In the genomic region with DNA sequence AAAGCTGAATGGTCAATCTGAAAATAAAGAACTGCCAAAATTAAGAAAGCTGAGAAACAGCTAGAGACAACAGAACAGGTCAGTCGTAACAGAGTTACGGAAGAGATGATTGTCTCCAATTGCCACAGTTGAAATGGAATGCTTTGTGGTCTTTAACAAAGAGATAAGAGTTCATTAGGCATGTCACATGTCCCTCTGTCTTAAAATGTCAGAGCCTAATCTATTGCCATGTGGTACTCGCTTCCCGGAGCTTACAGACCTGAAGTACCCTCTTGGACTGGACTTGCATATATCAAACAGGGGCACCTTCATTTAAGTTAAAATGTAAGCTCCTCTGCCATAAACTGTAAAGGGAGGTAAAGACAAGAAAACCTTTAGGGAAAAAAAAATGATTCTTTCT, we compare ENCODE assay signal across 23 cellular contexts. TPM values are rescaled to one million over a fixed set of nuclear protein-coding genes. Genes with fewer than 3 reads are reported as not detected.
DNase-seq lines count a peak whose midpoint lies in the region; FAIRE-seq and TF ChIP-seq lines count a peak whose summit lies in the region.
"Had no signal": no experiment of that assay in that cellular context is flagged by ENCODE, and none has a peak within 500 bp of the region (broad histone marks: within the 10 kb centered on the region; RNA-seq: fewer than 3 reads in every experiment).

No MANE protein-coding gene starts in this region.

- DNase-seq in DMS79 (lab: John Stamatoyannopoulos, UW) (peak; percentile 24), NCI-H1105 treated with DMSO at 0.1 percent for 48 hours (lab: John Stamatoyannopoulos, UW) (peak; percentile 74), colonic mucosa (peak; percentile 17), neural progenitor cell (ENCODE audit: low spot score) (peak; percentile 45), H54 (ENCODE audit: insufficient read length, low spot score) (no peak), NCI-H2029 treated with DMSO at 0.1 percent for 48 hours (lab: John Stamatoyannopoulos, UW) (no peak), UCSD-AML1 (lab: John Stamatoyannopoulos, UW; ENCODE audit: unreplicated experiment) (no peak)
- DNase-seq: ACHN; Calu3; CD8-positive, alpha-beta T cell; DMS153; GDM1; H7; Kasumi-1; NCI-H1436 treated with DMSO at 0.1 percent for 48 hours; NCI-H1930; NCI-H2171; NCI-H345; NCI-H526; SJCRH30 had no signal

- TF ChIP-seq POLR2A in H54 (IDR thresholded peaks at IDR 0.05; ENCODE audit: low read depth, low read length), result no peak

- H3K27me3 ChIP-seq in colonic mucosa (no peaks in the 10 kb centered on the region), neural progenitor cell (no peaks in the 10 kb centered on the region)
- H3K27me3 ChIP-seq: BLaER1 treated with 17β-estradiol and CSF1 and Interleukin-3, amounts not matched to agents 10 nM and 100 nM; SJCRH30 had no signal

- no peaks in the 10 kb centered on the region for H4K20me1 ChIP-seq in neural progenitor cell (ENCODE audit: low read depth)
- H4K20me1 ChIP-seq: BLaER1 treated with 17β-estradiol and CSF1 and Interleukin-3, amounts not matched to agents 10 nM and 100 nM had no signal

- peaks cover 3% of the 10 kb centered on the region for H3F3A ChIP-seq in neural progenitor cell (ENCODE audit: low read depth)

- H3K9ac ChIP-seq in colonic mucosa (ENCODE audit: low read depth in 2 of 2, low read length in 2 of 2), result no peak overlapping the region
- no peak overlapping the region for H3K9ac ChIP-seq in neural progenitor cell
- H3K9ac ChIP-seq: BLaER1 treated with 17β-estradiol and CSF1 and Interleukin-3, amounts not matched to agents 10 nM and 100 nM had no signal

- no peak overlapping the region for H3K27ac ChIP-seq in colonic mucosa
- no peak overlapping the region for H3K27ac ChIP-seq in neural progenitor cell
- H3K27ac ChIP-seq: BLaER1 treated with 17β-estradiol and CSF1 and Interleukin-3, amounts not matched to agents 10 nM and 100 nM; SJCRH30 had no signal

- peaks cover 1% of the 10 kb centered on the region for H3K36me3 Mint-ChIP-seq in neural progenitor cell

- H3K36me3 ChIP-seq in colonic mucosa (no peaks in the 10 kb centered on the region), neural progenitor cell (no peaks in the 10 kb centered on the region)
- H3K36me3 ChIP-seq: BLaER1 treated with 17β-estradiol and CSF1 and Interleukin-3, amounts not matched to agents 10 nM and 100 nM; SJCRH30 had no signal

- no peak overlapping the region for H3K27ac Mint-ChIP-seq in neural progenitor cell

- FAIRE-seq in H54 (lab: Jason Lieb, UNC), result no peak
- FAIRE-seq: GM18507, RCC 7860 had no signal

- TF ChIP-seq CTCF in colonic mucosa (IDR thresholded peaks at IDR 0.05) (no peak), neural progenitor cell (IDR thresholded peaks at IDR 0.05) (no peak)

- no peak overlapping the region for H2AFZ ChIP-seq in neural progenitor cell (replicated peaks)

- no peaks in the 10 kb centered on the region for H3K79me2 ChIP-seq in neural progenitor cell (ENCODE audit: low read depth)

- H3K4me1 ChIP-seq in colonic mucosa (peaks cover 4% of the 10 kb centered on the region), neural progenitor cell (peaks cover 14% of the 10 kb centered on the region)
- H3K4me1 ChIP-seq: BLaER1 treated with 17β-estradiol and CSF1 and Interleukin-3, amounts not matched to agents 10 nM and 100 nM; SJCRH30 had no signal

- H3K27me3 Mint-ChIP-seq in neural progenitor cell (ENCODE audit: insufficient read depth, low read depth), result peaks cover 2% of the 10 kb centered on the region

- H3K4me3 Mint-ChIP-seq in neural progenitor cell, result no peak overlapping the region
- H3K4me3 Mint-ChIP-seq: CD8-positive, alpha-beta T cell had no signal

- peaks cover 20% of the 10 kb centered on the region for H3K9me3 Mint-ChIP-seq in neural progenitor cell
- H3K9me3 Mint-ChIP-seq: CD8-positive, alpha-beta T cell had no signal

- H3K4me3 ChIP-seq in colonic mucosa, result no peak overlapping the region
- no peak overlapping the region for H3K4me3 ChIP-seq in neural progenitor cell
- H3K4me3 ChIP-seq: BLaER1 treated with 17β-estradiol and CSF1 and Interleukin-3, amounts not matched to agents 10 nM and 100 nM; SJCRH30 had no signal

- no peaks in the 10 kb centered on the region for H3K4me1 Mint-ChIP-seq in neural progenitor cell

- H3K9me3 ChIP-seq in colonic mucosa, result no peaks in the 10 kb centered on the region
- no peaks in the 10 kb centered on the region for H3K9me3 ChIP-seq in neural progenitor cell (ENCODE audit: low read depth)
- H3K9me3 ChIP-seq: SJCRH30 had no signal

- no peak overlapping the region for H3K4me2 ChIP-seq in neural progenitor cell
- H3K4me2 ChIP-seq: BLaER1 treated with 17β-estradiol and CSF1 and Interleukin-3, amounts not matched to agents 10 nM and 100 nM had no signal

- intact Hi-C loops in colonic mucosa (cut with DNase I), result no loop called here

RNA-seq across cellular contexts. Expression of gene TTC39B, which starts 19.7 kb away (rescaled TPM):
- total RNA-seq in colonic mucosa, result 10 to 100 TPM; 27.2 to 32.2 TPM
- 4.1 TPM in 2 replicates for total RNA-seq in neural progenitor cell (ENCODE audit: low replicate concordance)

Comparison
In these comparisons a context has a peak if more than half of its experiments do, and no peak if none do; other contexts are left out.
1. DNase-seq: peak in DMS79 (single experiment), NCI-H1105 treated with DMSO at 0.1 percent for 48 hours (single experiment), colonic mucosa (single experiment) and neural progenitor cell (single experiment); none in H54 (single experiment), NCI-H2029 treated with DMSO at 0.1 percent for 48 hours (single experiment) and UCSD-AML1 (single experiment).